11 cellular contexts compared by ENCODE assay signal in genomic region chr17:67139784-67140665, GRCh38.
DNase-seq lines count a peak whose midpoint lies in the region; ATAC-seq and TF ChIP-seq lines count a peak whose summit lies in the region.
"Had no signal": no experiment of that assay in that cellular context is flagged by ENCODE, and none has a peak within 500 bp of the region (broad histone marks: within the 10 kb centered on the region; RNA-seq: fewer than 3 reads in every experiment).

No MANE protein-coding gene starts in this region.

- no peaks in the 10 kb centered on the region for H3K9me3 Mint-ChIP-seq in activated naive CD8-positive, alpha-beta T cell treated with anti-CD3 and anti-CD28 coated beads, Interleukin-2, amount 50 U/mL, for 24 hours

- no peaks in the 10 kb centered on the region for H3K27me3 ChIP-seq in transverse colon

- in situ Hi-C loops in GM13977 (cut with MboI; ENCODE audit: low pct_unique_long_range_greater_than_20kb, low sequenced_read_pairs, unreplicated experiment) (no loop called here), transverse colon (cut with MboI; ENCODE audit: low pct_ligation_motif_present in 1 of 4, low pct_unique_long_range_greater_than_20kb in 1 of 4, low sequenced_read_pairs in 3 of 4) (no loop called here)

- peaks cover 0 to 43% (median 7%) of the 10 kb centered on the region in 4 donors for H3K36me3 ChIP-seq in transverse colon

- ATAC-seq in activated naive CD8-positive, alpha-beta T cell treated with anti-CD3 and anti-CD28 coated beads, Interleukin-2, amount 50 U/mL, for 24 hours: peak; percentile 63
- no peak for ATAC-seq in GM21390 (IDR thresholded peaks at IDR 0.05; ENCODE audit: unreplicated experiment)

- peaks cover 62% of the 10 kb centered on the region for H3K36me3 Mint-ChIP-seq in activated naive CD8-positive, alpha-beta T cell treated with anti-CD3 and anti-CD28 coated beads, Interleukin-2, amount 50 U/mL, for 24 hours (ENCODE audit: low read depth)

- TF ChIP-seq EP300 in transverse colon (IDR thresholded peaks at IDR 0.05; ENCODE audit: low read depth): no peak

- H3K27ac Mint-ChIP-seq in activated naive CD8-positive, alpha-beta T cell treated with anti-CD3 and anti-CD28 coated beads, Interleukin-2, amount 50 U/mL, for 24 hours: no peak overlapping the region

- 63 to 84% methylated on average over 6 to 10 of the region's 10 CpGs for WGBS in transverse colon (ENCODE audit: low coverage in 1 of 2), 2 donors

- peaks cover 27% of the 10 kb centered on the region for H3K4me1 Mint-ChIP-seq in activated naive CD8-positive, alpha-beta T cell treated with anti-CD3 and anti-CD28 coated beads, Interleukin-2, amount 50 U/mL, for 24 hours

- H3K4me3 Mint-ChIP-seq in activated naive CD8-positive, alpha-beta T cell treated with anti-CD3 and anti-CD28 coated beads, Interleukin-2, amount 50 U/mL, for 24 hours: no peak overlapping the region

- H3K4me1 ChIP-seq in transverse colon: no peaks in the 10 kb centered on the region

- H3K27me3 Mint-ChIP-seq in activated naive CD8-positive, alpha-beta T cell treated with anti-CD3 and anti-CD28 coated beads, Interleukin-2, amount 50 U/mL, for 24 hours: no peaks in the 10 kb centered on the region

- no peak for TF ChIP-seq POLR2A in transverse colon (IDR thresholded peaks at IDR 0.05)

- H3K27ac ChIP-seq in transverse colon: no peak overlapping the region
- H3K27ac ChIP-seq: VCaP had no signal

- DNase-seq in A172 (ENCODE audit: low spot score) (peak; percentile 40), GM13977 (ENCODE audit: low spot score) (no peak), kidney tubule cell (ENCODE audit: low spot score) (peak; percentile 6), LoVo (ENCODE audit: low spot score) (no peak), transverse colon (no peak), hepatic stellate cell (ENCODE audit: low spot score) (no peak)
- DNase-seq in activated naive CD8-positive, alpha-beta T cell treated with anti-CD3 and anti-CD28 coated beads, Interleukin-2, amount 50 U/mL, for 24 hours: no peak
- DNase-seq: NCI-H2171 treated with DMSO at 0.1 percent for 48 hours; stimulated activated naive CD4-positive, alpha-beta T cell had no signal

- TF ChIP-seq CTCF in GM13977 (IDR thresholded peaks at IDR 0.05; ENCODE audit: extremely low read depth, insufficient read depth, missing control alignments) (peak; percentile 25), transverse colon (IDR thresholded peaks at IDR 0.05) (no peak)

- no peaks in the 10 kb centered on the region for H3K9me3 ChIP-seq in transverse colon

- intact Hi-C loops in transverse colon (cut with DNase I; ENCODE audit: low total_unique reads): no loop called here

- no peak overlapping the region for H3K4me3 ChIP-seq in transverse colon

Comparison
In these comparisons a context has a peak if more than half of its experiments do, and no peak if none do; other contexts are left out.
1. DNase-seq: peak in A172 (single experiment) and kidney tubule cell (single experiment); none in GM13977 (single experiment), activated naive CD8-positive, alpha-beta T cell treated with anti-CD3 and anti-CD28 coated beads, Interleukin-2, amount 50 U/mL, for 24 hours (single experiment), LoVo (single experiment), transverse colon (single experiment) and hepatic stellate cell (single experiment).